ENCODE assay signal across 13 cellular contexts in genomic region chr17:80649200-80649644, GRCh38.
A peak's percentile ranks its signal among the peaks of the same experiment; 100 is the strongest.
DNase-seq lines count a peak whose midpoint lies in the region; ATAC-seq and TF ChIP-seq lines count a peak whose summit lies in the region.
"Had no signal": no experiment of that assay in that cellular context is flagged by ENCODE, and none has a peak within 500 bp of the region (broad histone marks: within the 10 kb centered on the region; RNA-seq: fewer than 3 reads in every experiment).

No MANE protein-coding gene starts in this region.

- H3K9ac ChIP-seq in PC-3 (ENCODE audit: low read length) (no peak overlapping the region), parathyroid adenoma (no peak overlapping the region)

- H3K4me1 ChIP-seq in PC-3 (ENCODE audit: insufficient read depth, low read length) (peaks cover 29% of the 10 kb centered on the region), parathyroid adenoma (no peaks in the 10 kb centered on the region)

- peaks cover 69% of the 10 kb centered on the region for H3K4me1 Mint-ChIP-seq in T-helper 2 cell treated with Interferon-gamma antibody and Interleukin-4, amounts not matched to agents 5 μg/mL and 100 μg/mL, for 36 hours (ENCODE audit: low read depth)

- peak overlapping the region; percentile 66 for H3K4me3 Mint-ChIP-seq in T-helper 2 cell treated with Interferon-gamma antibody and Interleukin-4, amounts not matched to agents 5 μg/mL and 100 μg/mL, for 36 hours

- TF ChIP-seq CTCF in PC-3 (conservative IDR thresholded peaks at IDR 0.05; ENCODE audit: low read depth, low read length) (no peak), brain microvascular endothelial cell (IDR thresholded peaks at IDR 0.05; ENCODE audit: low read depth, low read length, missing control alignments) (no peak), parathyroid adenoma (IDR thresholded peaks at IDR 0.05) (no peak)

- H3K27me3 ChIP-seq in PC-3 (ENCODE audit: low read length) (no peaks in the 10 kb centered on the region), brain microvascular endothelial cell (replicated peaks) (no peaks in the 10 kb centered on the region), parathyroid adenoma (ENCODE audit: control insufficient read depth, insufficient read depth, low read length) (no peaks in the 10 kb centered on the region)

- BruUV-seq in PC-3 (replicated peaks; lab: Mats Ljungman, UMichigan): no TSS peak

- H3K36me3 Mint-ChIP-seq in T-helper 2 cell treated with Interferon-gamma antibody and Interleukin-4, amounts not matched to agents 5 μg/mL and 100 μg/mL, for 36 hours (ENCODE audit: low read depth): peaks cover 57% of the 10 kb centered on the region

- POLR2A ChIA-PET in PC-3 (lab: Charles Lee; ENCODE audit: unreplicated experiment): interaction anchor here (0.6 kb wide), 1 partner anchor 26 kb away, joined by 3 read pairs; no protein-coding TSS in a partner anchor

- H3K4me3 ChIP-seq in PC-3 (ENCODE audit: low read length): no peak overlapping the region
- no peak overlapping the region for H3K4me3 ChIP-seq in brain microvascular endothelial cell (ENCODE audit: low read depth, low read length)
- H3K4me3 ChIP-seq in parathyroid adenoma (ENCODE audit: low read depth, low read length): no peak overlapping the region
- H3K4me3 ChIP-seq: PC-9 had no signal

- intact Hi-C loops in PC-3 (cut with micrococcal nuclease): no loop called here

- H3K9me3 Mint-ChIP-seq in T-helper 2 cell treated with Interferon-gamma antibody and Interleukin-4, amounts not matched to agents 5 μg/mL and 100 μg/mL, for 36 hours: peaks cover 18% of the 10 kb centered on the region

- H3K9me2 ChIP-seq in PC-3 (replicated peaks; ENCODE audit: low read length): no peaks in the 10 kb centered on the region

- ATAC-seq in PC-3 (no peak), GM18517 (IDR thresholded peaks at IDR 0.05; ENCODE audit: unreplicated experiment) (no peak), GM18520 (IDR thresholded peaks at IDR 0.05; ENCODE audit: unreplicated experiment) (no peak)

- CTCF ChIA-PET in PC-3 (lab: Charles Lee): no interaction called here

- H3K9me3 ChIP-seq in PC-3 (ENCODE audit: low read length): no peaks in the 10 kb centered on the region
- no peaks in the 10 kb centered on the region for H3K9me3 ChIP-seq in parathyroid adenoma (ENCODE audit: control insufficient read depth, low read length)

- DNase-seq in T-helper 2 cell treated with Interferon-gamma antibody and Interleukin-4, amounts not matched to agents 5 μg/mL and 100 μg/mL, for 36 hours (ENCODE audit: low spot score): no peak
- no peak for DNase-seq in T-helper 2 cell
- DNase-seq in PC-3: peak; percentile 17
- DNase-seq in brain microvascular endothelial cell: no peak
- no peak for DNase-seq in SW 1271 (lab: John Stamatoyannopoulos, UW)
- DNase-seq: 8988T, Karpas-422, NCI-H2171 treated with DMSO at 0.1 percent for 48 hours, PC-9, small intestine had no signal

- H2AFZ ChIP-seq in PC-3 (ENCODE audit: low read length) (no peak overlapping the region), parathyroid adenoma (no peak overlapping the region)
- H2AFZ ChIP-seq: PC-9 had no signal

- H3K27ac Mint-ChIP-seq in T-helper 2 cell treated with Interferon-gamma antibody and Interleukin-4, amounts not matched to agents 5 μg/mL and 100 μg/mL, for 36 hours: peak overlapping the region; percentile 93

- peaks cover 12% of the 10 kb centered on the region; the same call in 1 of the 2 replicates for H4K20me1 ChIP-seq in PC-3 (ENCODE audit: low read length)

- H3F3A ChIP-seq in PC-3 (ENCODE audit: low read length, unreplicated experiment): no peaks in the 10 kb centered on the region

- H3K27me3 Mint-ChIP-seq in T-helper 2 cell treated with Interferon-gamma antibody and Interleukin-4, amounts not matched to agents 5 μg/mL and 100 μg/mL, for 36 hours (ENCODE audit: low read depth): no peaks in the 10 kb centered on the region

- in situ Hi-C loops in brain microvascular endothelial cell (cut with HindIII; ENCODE audit: low pct_ligation_motif_present, low sequenced_read_pairs): no loop called here

- H3K4me2 ChIP-seq in PC-3 (ENCODE audit: low read length): no peak overlapping the region
- no peak overlapping the region for H3K4me2 ChIP-seq in parathyroid adenoma (ENCODE audit: low read length)
- H3K4me2 ChIP-seq: PC-9 had no signal

- H3K36me3 ChIP-seq in PC-3 (ENCODE audit: low read depth, low read length) (peaks cover 4% of the 10 kb centered on the region; the same call in 1 of the 2 replicates), brain microvascular endothelial cell (replicated peaks) (no peaks in the 10 kb centered on the region), parathyroid adenoma (ENCODE audit: control insufficient read depth, insufficient read depth, low read length) (no peaks in the 10 kb centered on the region)

- H3K79me2 ChIP-seq in PC-3 (ENCODE audit: low read length) (peaks cover 92% of the 10 kb centered on the region), parathyroid adenoma (peaks cover 68% of the 10 kb centered on the region)

- H3K27ac ChIP-seq in PC-3 (ENCODE audit: low read length) (no peak overlapping the region), brain microvascular endothelial cell (peak overlapping the region; percentile 63), parathyroid adenoma (peak overlapping the region; percentile 12)
- H3K27ac ChIP-seq: PC-9 had no signal
